ENCODE assay signal across 1 cellular context in the genomic region with DNA sequence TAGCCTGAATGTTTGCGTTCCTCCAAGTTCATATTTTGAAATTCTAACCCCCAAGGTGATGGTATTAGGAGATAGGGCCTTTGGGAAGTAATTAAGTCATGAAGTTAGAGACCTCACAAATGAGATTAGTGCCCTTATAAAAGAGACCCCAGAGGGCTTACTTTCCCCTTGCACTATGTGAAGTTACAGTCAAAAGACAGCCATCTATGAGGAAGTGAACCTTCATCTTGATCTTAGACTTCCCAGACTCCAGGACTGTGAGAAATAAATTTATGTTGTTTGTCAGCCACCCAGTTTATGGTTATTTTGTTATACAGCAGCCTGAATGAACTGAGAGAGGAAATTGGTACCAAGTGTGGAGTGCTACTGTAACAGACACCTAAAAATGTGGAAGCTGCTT.
TF ChIP-seq lines count a peak whose summit lies in the region.

No MANE protein-coding gene starts in this region.

TF ChIP-seq in H1, 55 proteins besides CTCF, POLR2A, EP300 and RAD21:
- no peak for TF ChIP-seq GABPA (IDR thresholded peaks at IDR 0.05; ENCODE audit: borderline replicate concordance, insufficient read depth, low read length)
- TF ChIP-seq SIN3A (conservative IDR thresholded peaks at IDR 0.05 in 1 of 2, IDR thresholded peaks at IDR 0.05 in 1 of 2; ENCODE audit: low read depth in 1 of 2, low read length in 2 of 2): no peak
- TF ChIP-seq SP2 (IDR thresholded peaks at IDR 0.05; ENCODE audit: low read length): no peak
- no peak for TF ChIP-seq HDAC6 (IDR thresholded peaks at IDR 0.05; ENCODE audit: low read depth, low read length)
- TF ChIP-seq PHF8 (conservative IDR thresholded peaks at IDR 0.05; ENCODE audit: low read depth, low read length): no peak
- TF ChIP-seq SIRT6 (IDR thresholded peaks at IDR 0.05; ENCODE audit: low read length): no peak
- no peak for TF ChIP-seq TBP (IDR thresholded peaks at IDR 0.05; ENCODE audit: low read depth, low read length)
